In the genomic region with DNA sequence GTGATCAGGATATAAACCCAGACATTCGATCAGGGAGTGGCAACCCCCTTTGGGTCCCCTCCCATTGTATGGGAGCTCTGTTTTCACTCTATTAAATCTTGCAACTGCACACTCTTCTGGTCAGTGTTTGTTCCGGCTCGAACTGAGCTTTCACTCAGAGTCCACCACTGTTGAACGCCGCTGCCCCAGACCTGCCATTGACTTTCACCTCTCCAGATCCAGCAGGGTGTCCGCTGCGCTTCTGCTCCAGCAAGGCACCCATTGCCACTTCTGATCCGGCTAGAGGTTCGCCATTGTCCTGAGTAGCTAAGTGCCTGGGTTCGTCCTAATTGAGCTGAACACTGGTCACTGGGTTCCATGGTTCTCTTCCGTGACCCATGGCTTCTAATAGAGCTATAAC, we compare ENCODE assay signal across 4 cellular contexts. TPM values are rescaled to one million over a fixed set of nuclear protein-coding genes. Genes with fewer than 3 reads are reported as not detected.
"Had no signal": no experiment of that assay in that cellular context is flagged by ENCODE, and none has a peak within 500 bp of the region (broad histone marks: within the 10 kb centered on the region; RNA-seq: fewer than 3 reads in every experiment).

No MANE protein-coding gene starts in this region.

RNA-seq across cellular contexts. Expression of gene AGR3, which starts 28.6 kb away (rescaled TPM):
- total RNA-seq: LHCN-M2, M059J, MCF 10A, NCI-H460 had no signal

RNA-seq across cellular contexts. Expression of gene AGR2, which starts 48.4 kb away (rescaled TPM):
- total RNA-seq: LHCN-M2, M059J had no signal
